In genomic region chr2:173053043-173053699, GRCh38 we compare ENCODE assay signal across 1 cellular context.
TF ChIP-seq lines count a peak whose summit lies in the region.

No MANE protein-coding gene starts in this region.

TF ChIP-seq in HepG2, 621 proteins besides CTCF, POLR2A, EP300 and RAD21 (continued from another document and continues in another):
- no peak for TF ChIP-seq ZBTB43 (CRISPR knock-in tag; conservative IDR thresholded peaks at IDR 0.05)
- TF ChIP-seq STAG1 (CRISPR knock-in tag; IDR thresholded peaks at IDR 0.05): no peak
- TF ChIP-seq SRSF1 (optimal IDR thresholded peaks at IDR 0.05; ENCODE audit: low read depth, low read length): no peak
- TF ChIP-seq ARNTL (CRISPR knock-in tag; IDR thresholded peaks at IDR 0.05): no peak
- TF ChIP-seq ZHX1 (CRISPR knock-in tag; IDR thresholded peaks at IDR 0.05; ENCODE audit: low read depth): no peak
- TF ChIP-seq ZNF326 (CRISPR knock-in tag; IDR thresholded peaks at IDR 0.05; ENCODE audit: borderline replicate concordance): no peak
- no peak for TF ChIP-seq BCLAF1 (IDR thresholded peaks at IDR 0.05)
- TF ChIP-seq WIZ (CRISPR knock-in tag; IDR thresholded peaks at IDR 0.05): no peak
- peak; percentile 97 for TF ChIP-seq MAFK (conservative IDR thresholded peaks at IDR 0.05 in 1 of 2, IDR thresholded peaks at IDR 0.05 in 1 of 2; ENCODE audit: low read length in 2 of 2)
- peak; percentile 96 for TF ChIP-seq MAFF (IDR thresholded peaks at IDR 0.05; ENCODE audit: low read depth, low read length)
- TF ChIP-seq YEATS4 (CRISPR knock-in tag; IDR thresholded peaks at IDR 0.05; ENCODE audit: borderline replicate concordance): no peak
- TF ChIP-seq ATF3 (CRISPR knock-in tag; IDR thresholded peaks at IDR 0.05): no peak
- no peak for TF ChIP-seq HNF4A (CRISPR knock-in tag; IDR thresholded peaks at IDR 0.05)
- TF ChIP-seq THAP9 (CRISPR knock-in tag; IDR thresholded peaks at IDR 0.05; ENCODE audit: borderline replicate concordance): no peak
- TF ChIP-seq HOXD1 (CRISPR knock-in tag; IDR thresholded peaks at IDR 0.05): no peak
- no peak for TF ChIP-seq ZNF781 (CRISPR knock-in tag; IDR thresholded peaks at IDR 0.05; ENCODE audit: borderline replicate concordance, not compliant biosample characterization)
- no peak for TF ChIP-seq ZNF607 (CRISPR knock-in tag; IDR thresholded peaks at IDR 0.05; ENCODE audit: borderline replicate concordance)
- no peak for TF ChIP-seq TFDP1 (CRISPR knock-in tag; IDR thresholded peaks at IDR 0.05; ENCODE audit: borderline replicate concordance)
- no peak for TF ChIP-seq ZNF776 (CRISPR knock-in tag; IDR thresholded peaks at IDR 0.05)
- TF ChIP-seq ZNF775 (CRISPR knock-in tag; IDR thresholded peaks at IDR 0.05; ENCODE audit: borderline replicate concordance): no peak
- TF ChIP-seq ZNF264 (CRISPR knock-in tag; IDR thresholded peaks at IDR 0.05): no peak
- no peak for TF ChIP-seq MTERF4 (CRISPR knock-in tag; IDR thresholded peaks at IDR 0.05)
- TF ChIP-seq ZBTB2 (CRISPR knock-in tag; IDR thresholded peaks at IDR 0.05; ENCODE audit: low read depth): no peak
- TF ChIP-seq ARID2 (CRISPR knock-in tag; IDR thresholded peaks at IDR 0.05; ENCODE audit: borderline replicate concordance): no peak
- no peak for TF ChIP-seq XBP1 (CRISPR knock-in tag; IDR thresholded peaks at IDR 0.05)
- TF ChIP-seq ZNF512 (CRISPR knock-in tag; IDR thresholded peaks at IDR 0.05): no peak
- TF ChIP-seq FOXP4 (CRISPR knock-in tag; IDR thresholded peaks at IDR 0.05): 0 out of 2 replicates have a peak, but pooled peaks have one; percentile 19
- TF ChIP-seq SAP130 (CRISPR knock-in tag; IDR thresholded peaks at IDR 0.05; ENCODE audit: low read depth): 0 out of 2 replicates have a peak, but pooled peaks have one; percentile 17
- TF ChIP-seq GATAD2A (CRISPR knock-in tag; IDR thresholded peaks at IDR 0.05): 0 out of 2 replicates have a peak, but pooled peaks have one; percentile 17
- TF ChIP-seq ZNF543 (CRISPR knock-in tag; IDR thresholded peaks at IDR 0.05): no peak
- no peak for TF ChIP-seq ZNF235 (CRISPR knock-in tag; IDR thresholded peaks at IDR 0.05; ENCODE audit: borderline replicate concordance)
- TF ChIP-seq ZNF362 (CRISPR knock-in tag; IDR thresholded peaks at IDR 0.05; ENCODE audit: borderline replicate concordance): no peak
